In the genomic region with DNA sequence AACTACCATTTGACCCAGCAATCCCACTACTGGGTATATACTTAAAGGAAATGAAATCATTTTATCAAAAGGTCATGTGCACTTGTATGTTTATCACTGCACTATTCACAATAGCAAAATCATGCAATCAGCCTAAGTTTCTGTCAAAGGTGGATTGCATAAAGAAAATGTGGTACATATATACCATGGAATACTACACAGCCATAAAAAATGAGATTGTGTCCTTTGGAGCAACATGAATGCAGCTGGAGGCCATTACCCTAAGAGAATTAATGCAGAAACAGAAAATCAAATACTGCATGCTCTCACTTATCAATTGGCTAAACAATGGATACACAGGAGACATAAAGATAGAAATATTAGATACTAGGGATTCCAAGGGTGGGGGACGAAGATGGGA, we compare ENCODE assay signal across 28 cellular contexts.
"Had no signal": no experiment of that assay in that cellular context is flagged by ENCODE, and none has a peak within 500 bp of the region (broad histone marks: within the 10 kb centered on the region; RNA-seq: fewer than 3 reads in every experiment).

No MANE protein-coding gene starts in this region.

- H3K27me3 Mint-ChIP-seq: progenitor cell of endocrine pancreas; stimulated activated naive B cell treated with anti-CD40 and anti-IgM and Interleukin-4, amounts not matched to agents 10 μg/mL and 1 μg/mL and 100 μg/mL, for 72 hours; stimulated activated naive CD8-positive, alpha-beta T cell treated with anti-CD3 and anti-CD28 coated beads, Interleukin-15, Interleukin-2, amounts not matched to agents 100 ng/mL and 50 ng/mL, for 24 hours had no signal

- DNase-seq: natural killer cell; occipital lobe; ovary; posterior cingulate gyrus; psoas muscle; right cardiac atrium; right lobe of liver; sigmoid colon; small intestine; stimulated activated CD4-positive, alpha-beta T cell treated with anti-CD3 and anti-CD28 coated beads, Interleukin-15, amount 100 ng/mL, for 24 hours; stimulated activated CD4-positive, alpha-beta T cell treated with anti-CD3 and anti-CD28 coated beads, Interleukin-2, amount 100 ng/mL, for 24 hours; stimulated activated CD4-positive, alpha-beta T cell treated with anti-CD3 and anti-CD28 coated beads, Interleukin-2, amount 100 ng/mL, for 48 hours; stimulated activated CD4-positive, alpha-beta T cell treated with anti-CD3 and anti-CD28 coated beads, Interleukin-4, amount 100 ng/mL, for 24 hours; stimulated activated naive B cell treated with anti-CD40 and anti-IgM and Interleukin-4, amounts not matched to agents 10 μg/mL and 1 μg/mL and 100 μg/mL, for 72 hours; stimulated activated naive CD4-positive, alpha-beta T cell treated with Interleukin-2 at 50 U/mL for 16 hours; stomach; thyroid gland; trophoblast cell; upper lobe of left lung; uterus had no signal

- H3K27ac Mint-ChIP-seq: natural killer cell; nephron; neural progenitor cell; progenitor cell of endocrine pancreas; stimulated activated effector memory CD8-positive, alpha-beta T cell treated with anti-CD3 and anti-CD28 coated beads, Interleukin-12 subunit alpha, Interleukin-12 subunit beta, amount 100 ng/mL, for 72 hours; stimulated activated naive B cell treated with anti-CD40 and anti-IgM and Interleukin-4, amounts not matched to agents 10 μg/mL and 1 μg/mL and 100 μg/mL, for 72 hours; stimulated activated naive CD8-positive, alpha-beta T cell treated with anti-CD3 and anti-CD28 coated beads, Interleukin-15, Interleukin-2, amounts not matched to agents 100 ng/mL and 50 ng/mL, for 24 hours had no signal

- H3K9me3 ChIP-seq: ovary, psoas muscle, right lobe of liver, sigmoid colon, stomach, thoracic aorta, thyroid gland, tibial nerve, upper lobe of left lung, uterus had no signal

- H3K27ac ChIP-seq: neural progenitor cell, ovary, parathyroid adenoma, psoas muscle, right lobe of liver, sigmoid colon, stomach, thoracic aorta, thyroid gland, tibial nerve, upper lobe of left lung, uterus had no signal

- H3K9ac ChIP-seq: neural progenitor cell, parathyroid adenoma had no signal

- H2AFZ ChIP-seq: neural progenitor cell, parathyroid adenoma had no signal

- ATAC-seq: natural killer cell; psoas muscle; right cardiac atrium; right lobe of liver; stimulated activated effector memory CD8-positive, alpha-beta T cell treated with anti-CD3 and anti-CD28 coated beads, Interleukin-12 subunit alpha, Interleukin-12 subunit beta, amount 100 ng/mL, for 72 hours; stimulated activated naive B cell treated with anti-CD40 and anti-IgM and Interleukin-4, amounts not matched to agents 10 μg/mL and 1 μg/mL and 100 μg/mL, for 72 hours had no signal

- H3K4me1 ChIP-seq: parathyroid adenoma, psoas muscle, right lobe of liver, sigmoid colon, stomach, thyroid gland, tibial nerve, upper lobe of left lung, uterus had no signal

- H3K4me1 Mint-ChIP-seq: nephron; neural progenitor cell; stimulated activated effector memory CD8-positive, alpha-beta T cell treated with anti-CD3 and anti-CD28 coated beads, Interleukin-12 subunit alpha, Interleukin-12 subunit beta, amount 100 ng/mL, for 72 hours had no signal

- H3K27me3 ChIP-seq: neural progenitor cell, ovary, right lobe of liver, sigmoid colon, stomach, thyroid gland, tibial nerve, upper lobe of left lung, uterus had no signal

- H3K36me3 ChIP-seq: ovary, right lobe of liver, thyroid gland, uterus had no signal

- H3K4me2 ChIP-seq: neural progenitor cell had no signal

- H3K36me3 Mint-ChIP-seq: natural killer cell had no signal

- H3K9me3 Mint-ChIP-seq: natural killer cell had no signal

- H3K4me3 Mint-ChIP-seq: natural killer cell; nephron; neural progenitor cell; stimulated activated effector memory CD8-positive, alpha-beta T cell treated with anti-CD3 and anti-CD28 coated beads, Interleukin-12 subunit alpha, Interleukin-12 subunit beta, amount 100 ng/mL, for 72 hours; stimulated activated naive B cell treated with anti-CD40 and anti-IgM and Interleukin-4, amounts not matched to agents 10 μg/mL and 1 μg/mL and 100 μg/mL, for 72 hours; stimulated activated naive CD8-positive, alpha-beta T cell treated with anti-CD3 and anti-CD28 coated beads, Interleukin-15, Interleukin-2, amounts not matched to agents 100 ng/mL and 50 ng/mL, for 24 hours had no signal

- FAIRE-seq: small intestine had no signal

- H3K4me3 ChIP-seq: neural progenitor cell, ovary, psoas muscle, right lobe of liver, sigmoid colon, stomach, thoracic aorta, thyroid gland, tibial nerve, upper lobe of left lung, uterus had no signal
